ENCODE assay signal across 36 cellular contexts in the genomic region with DNA sequence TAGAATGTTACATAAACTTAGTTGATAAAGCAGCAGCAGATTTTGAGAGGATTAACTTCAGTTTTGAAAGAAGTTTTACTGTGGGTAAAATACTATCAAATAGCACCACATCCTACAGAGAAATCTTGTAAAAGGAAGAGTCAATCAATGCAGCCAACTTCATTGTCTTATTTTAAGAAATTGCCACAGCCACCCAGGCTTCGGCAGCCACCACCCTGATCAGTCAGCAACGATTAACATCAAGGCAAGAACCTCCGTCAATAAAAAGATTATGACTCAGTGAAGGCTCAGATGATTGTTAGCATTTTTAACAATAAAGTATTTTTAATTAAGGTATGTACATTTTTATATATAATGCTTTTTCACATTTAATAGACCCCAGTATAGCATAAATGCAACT.
"Had no signal": no experiment of that assay in that cellular context is flagged by ENCODE, and none has a peak within 500 bp of the region (broad histone marks: within the 10 kb centered on the region; RNA-seq: fewer than 3 reads in every experiment).

No MANE protein-coding gene starts in this region.

- H3K27me3 ChIP-seq: adrenal gland, ascending aorta, body of pancreas, brain microvascular endothelial cell, breast epithelium, cardiac muscle cell had no signal

- H3K9me3 ChIP-seq: body of pancreas had no signal

- ATAC-seq: activated naive CD4-positive, alpha-beta T cell treated with anti-CD3 and anti-CD28 coated beads, Interleukin-2, amount 50 U/mL, for 72 hours; activated naive CD8-positive, alpha-beta T cell treated with anti-CD3 and anti-CD28 coated beads, Interleukin-2, amount 50 U/mL, for 24 hours; activated T-cell treated with anti-CD3 and anti-CD28 coated beads, Interleukin-2, amount 50 U/mL, for 4 hours; activated T-cell treated with anti-CD3 and anti-CD28 coated beads, Interleukin-2, amount 50 U/mL, for 72 hours; activated T-helper 17 cell treated with anti-CD3 and anti-CD28 coated beads, Interleukin-2, amount 50 U/mL, for 72 hours; body of pancreas had no signal

- H3K36me3 Mint-ChIP-seq: activated naive CD4-positive, alpha-beta T cell treated with anti-CD3 and anti-CD28 coated beads, Interleukin-2, amount 10 ng/mL, durations not matched to agents 7 days and 5 days; activated naive CD4-positive, alpha-beta T cell treated with anti-CD3 and anti-CD28 coated beads, Interleukin-2, amount 50 U/mL, for 24 hours; activated naive CD4-positive, alpha-beta T cell treated with anti-CD3 and anti-CD28 coated beads, Interleukin-2, amount 50 U/mL, for 72 hours; activated naive CD8-positive, alpha-beta T cell; activated naive CD8-positive, alpha-beta T cell treated with anti-CD3 and anti-CD28 coated beads for 36 hours; brain had no signal

- H3K9me3 Mint-ChIP-seq: activated naive CD4-positive, alpha-beta T cell treated with anti-CD3 and anti-CD28 coated beads for 36 hours; activated naive CD4-positive, alpha-beta T cell treated with anti-CD3 and anti-CD28 coated beads, Interleukin-2, amount 10 ng/mL, durations not matched to agents 7 days and 5 days; activated naive CD4-positive, alpha-beta T cell treated with anti-CD3 and anti-CD28 coated beads, Interleukin-2, amount 50 U/mL, for 24 hours; activated naive CD4-positive, alpha-beta T cell treated with anti-CD3 and anti-CD28 coated beads, Interleukin-2, amount 50 U/mL, for 72 hours; activated naive CD8-positive, alpha-beta T cell treated with anti-CD3 and anti-CD28 coated beads for 36 hours; activated naive CD8-positive, alpha-beta T cell treated with anti-CD3 and anti-CD28 coated beads, Interleukin-2, amount 50 U/mL, for 24 hours; activated T-cell treated with anti-CD3 and anti-CD28 coated beads, Interleukin-2, amount 50 U/mL, for 72 hours; activated T-helper 1 cell treated with anti-CD3 and anti-CD28 coated beads, Interleukin-12 subunit alpha, Interleukin-12 subunit beta, Interleukin-2, Interleukin-4 antibody, amounts not matched to agents 30 ng/mL and 10 ng/mL and 1 ng/mL, durations not matched to agents 14 hours and 24 hours and 36 hours; activated T-helper 17 cell treated with anti-CD3 and anti-CD28 coated beads, Interleukin-2, amount 50 U/mL, for 72 hours; activated T-helper 2 cell treated with anti-CD3 and anti-CD28 coated beads, Interferon-gamma antibody, Interleukin-2, Interleukin-4, amounts not matched to agents 10 μg/mL and 5 μg/mL and 100 μg/mL, durations not matched to agents 14 hours and 24 hours and 36 hours; central memory CD8-positive, alpha-beta T cell had no signal

- DNase-seq: activated effector memory CD4-positive, alpha-beta T cell treated with anti-CD3 and anti-CD28 coated beads, Interleukin-2, amount 50 U/mL, for 16 hours; activated effector memory CD4-positive, alpha-beta T cell treated with Interleukin-2 at 50 U/mL for 16 hours; activated gamma-delta T cell; activated gamma-delta T cell treated with Interleukin-2 at 50 U/mL for 16 hours; activated naive CD4-positive, alpha-beta T cell; activated naive CD4-positive, alpha-beta T cell treated with anti-CD3 and anti-CD28 coated beads for 36 hours; activated naive CD4-positive, alpha-beta T cell treated with anti-CD3 and anti-CD28 coated beads, Interleukin-2, amount 10 ng/mL, durations not matched to agents 7 days and 5 days; activated naive CD4-positive, alpha-beta T cell treated with anti-CD3 and anti-CD28 coated beads, Interleukin-2, amount 50 U/mL, for 16 hours; activated naive CD4-positive, alpha-beta T cell treated with Interleukin-2 at 50 U/mL for 16 hours; activated naive CD8-positive, alpha-beta T cell treated with anti-CD3 and anti-CD28 coated beads for 36 hours; activated naive CD8-positive, alpha-beta T cell treated with anti-CD3 and anti-CD28 coated beads, Interleukin-2, amount 10 ng/mL, durations not matched to agents 7 days and 5 days; activated naive CD8-positive, alpha-beta T cell treated with anti-CD3 and anti-CD28 coated beads, Interleukin-2, amount 50 U/mL, for 24 hours; activated T-cell treated with anti-CD3 and anti-CD28 coated beads, Interleukin-2, amount 50 U/mL, for 1 hour; activated T-cell treated with anti-CD3 and anti-CD28 coated beads, Interleukin-2, amount 50 U/mL, for 4 hours; activated T-cell treated with anti-CD3 and anti-CD28 coated beads, Interleukin-2, amount 50 U/mL, for 48 hours; activated T-cell treated with anti-CD3 and anti-CD28 coated beads, Interleukin-2, amount 50 U/mL, for 72 hours; adrenal gland; amniotic stem cell; amygdala; anterior cingulate cortex; aorta; body of pancreas; brain microvascular endothelial cell; central memory CD4-positive, alpha-beta T cell; cerebellar nuclear complex had no signal

- H3K4me3 ChIP-seq: adrenal gland, ascending aorta, body of pancreas, breast epithelium, cardiac muscle cell had no signal

- H3K27ac Mint-ChIP-seq: activated naive CD4-positive, alpha-beta T cell treated with anti-CD3 and anti-CD28 coated beads for 36 hours; activated naive CD4-positive, alpha-beta T cell treated with anti-CD3 and anti-CD28 coated beads, Interleukin-2, amount 10 ng/mL, durations not matched to agents 7 days and 5 days; activated naive CD4-positive, alpha-beta T cell treated with anti-CD3 and anti-CD28 coated beads, Interleukin-2, amount 50 U/mL, for 24 hours; activated naive CD4-positive, alpha-beta T cell treated with anti-CD3 and anti-CD28 coated beads, Interleukin-2, amount 50 U/mL, for 72 hours; activated naive CD8-positive, alpha-beta T cell; activated naive CD8-positive, alpha-beta T cell treated with anti-CD3 and anti-CD28 coated beads for 36 hours; activated naive CD8-positive, alpha-beta T cell treated with anti-CD3 and anti-CD28 coated beads, Interleukin-2, amount 10 ng/mL, durations not matched to agents 7 days and 5 days; activated naive CD8-positive, alpha-beta T cell treated with anti-CD3 and anti-CD28 coated beads, Interleukin-2, amount 50 U/mL, for 24 hours; activated T-cell treated with anti-CD3 and anti-CD28 coated beads, Interleukin-2, amount 50 U/mL, for 72 hours; activated T-helper 1 cell treated with anti-CD3 and anti-CD28 coated beads, Interleukin-12 subunit alpha, Interleukin-12 subunit beta, Interleukin-2, Interleukin-4 antibody, amounts not matched to agents 30 ng/mL and 10 ng/mL and 1 ng/mL, durations not matched to agents 14 hours and 24 hours and 36 hours; activated T-helper 17 cell treated with anti-CD3 and anti-CD28 coated beads, Interleukin-2, amount 50 U/mL, for 72 hours; activated T-helper 2 cell treated with anti-CD3 and anti-CD28 coated beads, Interferon-gamma antibody, Interleukin-2, Interleukin-4, amounts not matched to agents 10 μg/mL and 5 μg/mL and 100 μg/mL, durations not matched to agents 14 hours and 24 hours and 36 hours; brain had no signal

- H3K4me1 ChIP-seq: adrenal gland, ascending aorta, body of pancreas, breast epithelium had no signal

- H3K27me3 Mint-ChIP-seq: activated naive CD8-positive, alpha-beta T cell; activated naive CD8-positive, alpha-beta T cell treated with anti-CD3 and anti-CD28 coated beads, Interleukin-2, amount 50 U/mL, for 24 hours; activated T-helper 17 cell treated with anti-CD3 and anti-CD28 coated beads, Interleukin-2, amount 50 U/mL, for 72 hours had no signal

- H3K4me1 Mint-ChIP-seq: activated naive CD4-positive, alpha-beta T cell treated with anti-CD3 and anti-CD28 coated beads, Interleukin-2, amount 10 ng/mL, durations not matched to agents 7 days and 5 days; activated naive CD4-positive, alpha-beta T cell treated with anti-CD3 and anti-CD28 coated beads, Interleukin-2, amount 50 U/mL, for 24 hours; activated naive CD8-positive, alpha-beta T cell treated with anti-CD3 and anti-CD28 coated beads for 36 hours; activated naive CD8-positive, alpha-beta T cell treated with anti-CD3 and anti-CD28 coated beads, Interleukin-2, amount 10 ng/mL, durations not matched to agents 7 days and 5 days; activated naive CD8-positive, alpha-beta T cell treated with anti-CD3 and anti-CD28 coated beads, Interleukin-2, amount 50 U/mL, for 24 hours; activated T-helper 17 cell treated with anti-CD3 and anti-CD28 coated beads, Interleukin-2, amount 50 U/mL, for 72 hours; brain; central memory CD8-positive, alpha-beta T cell had no signal

- H3K4me3 Mint-ChIP-seq: activated naive CD4-positive, alpha-beta T cell treated with anti-CD3 and anti-CD28 coated beads for 36 hours; activated naive CD4-positive, alpha-beta T cell treated with anti-CD3 and anti-CD28 coated beads, Interleukin-2, amount 10 ng/mL, durations not matched to agents 7 days and 5 days; activated naive CD4-positive, alpha-beta T cell treated with anti-CD3 and anti-CD28 coated beads, Interleukin-2, amount 50 U/mL, for 24 hours; activated naive CD8-positive, alpha-beta T cell; activated naive CD8-positive, alpha-beta T cell treated with anti-CD3 and anti-CD28 coated beads for 36 hours; activated naive CD8-positive, alpha-beta T cell treated with anti-CD3 and anti-CD28 coated beads, Interleukin-2, amount 10 ng/mL, durations not matched to agents 7 days and 5 days; activated naive CD8-positive, alpha-beta T cell treated with anti-CD3 and anti-CD28 coated beads, Interleukin-2, amount 50 U/mL, for 24 hours; activated T-cell treated with anti-CD3 and anti-CD28 coated beads, Interleukin-2, amount 50 U/mL, for 4 hours; activated T-cell treated with anti-CD3 and anti-CD28 coated beads, Interleukin-2, amount 50 U/mL, for 72 hours; activated T-helper 1 cell treated with anti-CD3 and anti-CD28 coated beads, Interleukin-12 subunit alpha, Interleukin-12 subunit beta, Interleukin-2, Interleukin-4 antibody, amounts not matched to agents 30 ng/mL and 10 ng/mL and 1 ng/mL, durations not matched to agents 14 hours and 24 hours and 36 hours; activated T-helper 17 cell treated with anti-CD3 and anti-CD28 coated beads, Interleukin-2, amount 50 U/mL, for 72 hours; brain; central memory CD8-positive, alpha-beta T cell had no signal

- H3K36me3 ChIP-seq: adrenal gland, ascending aorta, brain microvascular endothelial cell, breast epithelium, cardiac muscle cell had no signal

- H3K27ac ChIP-seq: adrenal gland, ascending aorta, body of pancreas, brain microvascular endothelial cell, breast epithelium, cardiac muscle cell had no signal
